1 cellular context compared by ENCODE assay signal in genomic region chr18:12308386-12309100, GRCh38.
A peak's percentile ranks its signal among the peaks of the same experiment; 100 is the strongest.
TF ChIP-seq lines count a peak whose summit lies in the region.

No MANE protein-coding gene starts in this region.

TF ChIP-seq in PFSK-1, 5 proteins besides CTCF, POLR2A, EP300 and RAD21:
- TF ChIP-seq REST (IDR thresholded peaks at IDR 0.05; ENCODE audit: insufficient read depth in 1 of 2, low read depth in 2 of 2, low read length in 2 of 2) (no peak), FOXP2 (optimal IDR thresholded peaks at IDR 0.05; ENCODE audit: borderline replicate concordance, extremely low read depth, extremely low read length, insufficient read depth) (peak; percentile 14), SIN3A (IDR thresholded peaks at IDR 0.05; ENCODE audit: borderline replicate concordance, insufficient read depth, low read length) (peak; percentile 81; the same call in 1 of the 2 replicates)
